ENCODE assay signal across 1 cellular context in the genomic region with DNA sequence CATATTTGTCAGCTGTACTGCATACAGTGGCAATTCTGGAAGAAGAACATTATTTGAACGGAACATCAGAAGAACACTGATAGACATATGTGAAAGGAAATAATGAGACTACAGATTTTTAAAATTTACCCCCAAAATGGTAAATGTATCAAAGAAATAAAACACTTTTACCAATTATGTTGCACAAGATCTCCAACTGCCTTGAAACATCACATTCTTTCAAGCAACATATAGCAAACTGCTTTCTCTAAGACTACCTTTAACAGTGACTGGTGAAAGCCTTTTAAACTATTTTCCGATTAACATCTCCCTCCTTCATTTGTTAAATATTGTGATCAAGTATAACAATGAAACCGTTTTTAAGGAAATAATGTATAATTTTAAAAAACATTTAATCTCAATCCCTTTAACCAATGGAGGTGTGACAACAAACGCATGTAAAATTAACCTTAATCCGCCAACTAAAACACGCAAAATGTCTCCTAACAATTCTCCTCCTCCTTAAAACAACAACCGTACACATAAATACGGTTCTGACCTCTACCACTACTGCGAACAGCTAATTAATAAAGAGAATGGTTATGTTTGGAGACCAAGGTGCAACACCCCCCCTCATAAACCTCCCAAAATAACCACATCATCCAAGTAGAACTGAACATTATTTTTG.
TF ChIP-seq lines count a peak whose summit lies in the region.

No MANE protein-coding gene starts in this region.

TF ChIP-seq in endothelial cell of umbilical vein, 7 proteins besides CTCF, POLR2A, EP300 and RAD21 (continued from another document):
- TF ChIP-seq GATA2 (IDR thresholded peaks at IDR 0.05; ENCODE audit: insufficient read depth, insufficient read length, low read depth, low read length): no peak
TF ChIP-seq in endothelial cell of umbilical vein: peak in this region for 0.
